Comparison of ENCODE assay signal across 15 cellular contexts in the genomic region with DNA sequence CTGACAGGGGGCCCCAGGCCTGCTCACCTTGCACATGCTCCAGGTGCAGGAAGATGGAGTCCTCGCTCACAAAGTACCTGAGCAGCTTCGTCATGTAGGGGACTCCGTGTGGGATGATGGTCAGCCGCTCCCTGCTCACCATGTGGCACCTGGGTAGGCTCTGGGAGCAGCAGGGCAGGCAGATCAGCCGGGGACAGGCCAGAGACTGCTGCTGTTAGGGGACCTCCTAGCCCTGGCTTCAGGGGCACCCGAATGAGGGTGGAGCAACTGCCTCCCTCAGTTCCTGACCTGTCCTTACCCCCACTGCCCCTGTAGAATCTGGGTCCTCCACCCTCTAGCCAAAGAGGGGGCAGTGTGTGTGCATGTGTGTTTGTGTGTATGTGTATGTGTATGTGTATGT. TPM values are rescaled to one million over a fixed set of nuclear protein-coding genes. Genes with fewer than 3 reads are reported as not detected.
DNase-seq lines count a peak whose midpoint lies in the region; ATAC-seq, FAIRE-seq and TF ChIP-seq lines count a peak whose summit lies in the region.
"Had no signal": no experiment of that assay in that cellular context is flagged by ENCODE, and none has a peak within 500 bp of the region (broad histone marks: within the 10 kb centered on the region; RNA-seq: fewer than 3 reads in every experiment).

No MANE protein-coding gene starts in this region.

- H2BK12ac ChIP-seq in H9 (ENCODE audit: insufficient read length, low read depth, low read length) (no peak overlapping the region), trophoblast cell (ENCODE audit: low read length) (peak overlapping the region; percentile 34)

- H3K4me2 ChIP-seq in H9 (ENCODE audit: insufficient read depth, insufficient read length, low read length): no peak overlapping the region
- no peak overlapping the region for H3K4me2 ChIP-seq in trophoblast cell (ENCODE audit: low read length)
- H3K4me2 ChIP-seq: GM23338 had no signal

- no peak overlapping the region for H4K5ac ChIP-seq in H9 (ENCODE audit: insufficient read length, low read depth, low read length)

- H3K9me3 Mint-ChIP-seq in activated T-cell treated with anti-CD3 and anti-CD28 coated beads, Interleukin-2, amount 50 U/mL, for 24 hours: no peaks in the 10 kb centered on the region
- H3K9me3 Mint-ChIP-seq in activated T-cell treated with anti-CD3 and anti-CD28 coated beads, Interleukin-2, amount 50 U/mL, for 4 hours: no peaks in the 10 kb centered on the region
- no peaks in the 10 kb centered on the region for H3K9me3 Mint-ChIP-seq in H9
- H3K9me3 Mint-ChIP-seq: CD4-positive, CD25-positive, alpha-beta regulatory T cell; GM23338 had no signal

- no peaks in the 10 kb centered on the region for H3K23me2 ChIP-seq in H9 (ENCODE audit: insufficient read length, low read depth, low read length, poor library complexity, severe bottlenecking)

- H3K4ac ChIP-seq in H9 (ENCODE audit: low read depth, low read length): no peak overlapping the region
- no peak overlapping the region for H3K4ac ChIP-seq in trophoblast cell (ENCODE audit: low read depth, low read length)

- no peak overlapping the region for H2AFZ ChIP-seq in H9 (ENCODE audit: low read length)
- no peak overlapping the region for H2AFZ ChIP-seq in trophoblast cell (ENCODE audit: insufficient read depth, low read length, poor library complexity)
- H2AFZ ChIP-seq: GM23338 had no signal

- H3K79me1 ChIP-seq in H9 (ENCODE audit: insufficient read depth, low read depth, low read length, poor library complexity, severe bottlenecking) (no peaks in the 10 kb centered on the region), trophoblast cell (ENCODE audit: low read length) (no peaks in the 10 kb centered on the region)

- TF ChIP-seq CTCF in H9 (conservative IDR thresholded peaks at IDR 0.05) (no peak), bronchial epithelial cell (IDR thresholded peaks at IDR 0.05; ENCODE audit: insufficient read depth, low read length, severe bottlenecking) (no peak), vagina (IDR thresholded peaks at IDR 0.05) (no peak), adrenal gland (IDR thresholded peaks at IDR 0.05) (no peak)

- H2BK20ac ChIP-seq in H9 (ENCODE audit: low read depth, low read length, poor library complexity, severe bottlenecking): no peak overlapping the region

- no peak for DNase-seq in activated T-cell treated with anti-CD3 and anti-CD28 coated beads, Interleukin-2, amount 50 U/mL, for 24 hours
- no peak for DNase-seq in activated T-cell treated with anti-CD3 and anti-CD28 coated beads, Interleukin-2, amount 50 U/mL, for 4 hours
- DNase-seq in H9: no peak
- DNase-seq in bronchial epithelial cell (ENCODE audit: low read depth): no peak
- DNase-seq in trophoblast cell: no peak
- no peak for DNase-seq in vagina (ENCODE audit: extremely low spot score in 2 of 2)
- DNase-seq in adrenal gland: no peak
- DNase-seq: CD4-positive, CD25-positive, alpha-beta regulatory T cell; HCEC 1CT had no signal

- no peak overlapping the region for H3K18ac ChIP-seq in H9 (ENCODE audit: insufficient read length, low read depth, low read length)
- H3K18ac ChIP-seq in trophoblast cell (ENCODE audit: low read length): no peak overlapping the region

- no peak overlapping the region for H3T11ph ChIP-seq in H9 (ENCODE audit: low read length)

- no peaks in the 10 kb centered on the region for H3K27me3 Mint-ChIP-seq in activated T-cell treated with anti-CD3 and anti-CD28 coated beads, Interleukin-2, amount 50 U/mL, for 24 hours
- no peaks in the 10 kb centered on the region for H3K27me3 Mint-ChIP-seq in activated T-cell treated with anti-CD3 and anti-CD28 coated beads, Interleukin-2, amount 50 U/mL, for 4 hours (ENCODE audit: low read depth)
- H3K27me3 Mint-ChIP-seq in H9 (ENCODE audit: low read depth): no peaks in the 10 kb centered on the region
- H3K27me3 Mint-ChIP-seq: CD4-positive, CD25-positive, alpha-beta regulatory T cell had no signal

- no peak for ATAC-seq in activated T-cell treated with anti-CD3 and anti-CD28 coated beads, Interleukin-2, amount 50 U/mL, for 4 hours
- no peak for ATAC-seq in HG03460 (IDR thresholded peaks at IDR 0.05; ENCODE audit: unreplicated experiment)
- ATAC-seq: GM23338 had no signal

- H4K8ac ChIP-seq in H9 (replicated peaks; ENCODE audit: insufficient read length, low read depth, low read length) (no peak overlapping the region), trophoblast cell (ENCODE audit: low read depth, low read length) (no peak overlapping the region)

- H3K27ac Mint-ChIP-seq in activated T-cell treated with anti-CD3 and anti-CD28 coated beads, Interleukin-2, amount 50 U/mL, for 24 hours: peak overlapping the region; percentile 47
- peak overlapping the region in 2 of 3 experiments; percentile 40 to 83; a peak in 2 of 7 replicates for H3K27ac Mint-ChIP-seq in H9

- H3K9me3 ChIP-seq in H9 (ENCODE audit: control insufficient read depth, low read depth, low read length) (no peaks in the 10 kb centered on the region), trophoblast cell (ENCODE audit: insufficient read depth, low read depth, low read length) (no peaks in the 10 kb centered on the region), vagina (no peaks in the 10 kb centered on the region), adrenal gland (replicated peaks in 1 of 3) (no peaks in the 10 kb centered on the region)

- intact Hi-C loops in vagina (cut with DNase I) (loop anchor here (10.0 kb wide), 1 partner anchor 174 kb away; no protein-coding TSS in a partner anchor), adrenal gland (cut with DNase I) (loop anchor here in 1 of 2 donors (10.0 kb wide), 1 partner anchor 174 kb away; no protein-coding TSS in a partner anchor)

- H3K23ac ChIP-seq in H9 (ENCODE audit: insufficient read length, low read depth, low read length): no peak overlapping the region
- no peak overlapping the region for H3K23ac ChIP-seq in trophoblast cell (ENCODE audit: low read length)

- no peak overlapping the region for H3K27ac ChIP-seq in H9 (ENCODE audit: insufficient read length, low read depth, low read length)
- H3K27ac ChIP-seq in trophoblast cell (ENCODE audit: low read depth, low read length): no peak overlapping the region
- no peak overlapping the region for H3K27ac ChIP-seq in vagina
- H3K27ac ChIP-seq in adrenal gland: no peak overlapping the region
- H3K27ac ChIP-seq: 22Rv1 had no signal

- H4K91ac ChIP-seq in H9 (ENCODE audit: insufficient read length, low read depth, low read length): no peak overlapping the region
- H4K91ac ChIP-seq in trophoblast cell (ENCODE audit: low read depth, low read length): no peak overlapping the region

- no peak overlapping the region for H3K4me3 Mint-ChIP-seq in activated T-cell treated with anti-CD3 and anti-CD28 coated beads, Interleukin-2, amount 50 U/mL, for 24 hours
- H3K4me3 Mint-ChIP-seq in activated T-cell treated with anti-CD3 and anti-CD28 coated beads, Interleukin-2, amount 50 U/mL, for 4 hours: no peak overlapping the region
- no peak overlapping the region for H3K4me3 Mint-ChIP-seq in H9
- H3K4me3 Mint-ChIP-seq: CD4-positive, CD25-positive, alpha-beta regulatory T cell; GM23338 had no signal

- no peaks in the 10 kb centered on the region for H3K4me1 ChIP-seq in H9 (ENCODE audit: insufficient read depth, low read length)
- H3K4me1 ChIP-seq in trophoblast cell (ENCODE audit: control insufficient read depth in 1 of 2, insufficient read depth in 2 of 2, low read length in 2 of 2): no peaks in the 10 kb centered on the region
- H3K4me1 ChIP-seq in vagina: peaks cover 36% of the 10 kb centered on the region
- peaks cover 0 to 4% of the 10 kb centered on the region in 2 donors for H3K4me1 ChIP-seq in adrenal gland (replicated peaks in 1 of 2)

- H4K20me1 ChIP-seq in H9 (ENCODE audit: control insufficient read depth, insufficient read depth, insufficient read length): no peaks in the 10 kb centered on the region

- TF ChIP-seq POLR2A in vagina (IDR thresholded peaks at IDR 0.05): no peak
- TF ChIP-seq POLR2A in adrenal gland (IDR thresholded peaks at IDR 0.05): no peak

- no CpG with 5 or more reads among the region's 6 CpGs for WGBS in H9 (ENCODE audit: extremely low coverage, insufficient read length, low lambda C conversion rate)
- WGBS in trophoblast cell (ENCODE audit: extremely low coverage, insufficient coverage, insufficient read length): no CpG with 5 or more reads among the region's 6 CpGs
- WGBS in adrenal gland, 4 donors: 93 to 96% methylated on average over 6 of the region's 6 CpGs; no CpG with 5 or more reads in 2 of the 4 donors

- H3K14ac ChIP-seq in H9 (ENCODE audit: insufficient read depth, low read length) (no peak overlapping the region), trophoblast cell (ENCODE audit: low read length) (no peak overlapping the region)

- peak; percentile 82 for FAIRE-seq in bronchial epithelial cell (lab: Jason Lieb, UNC)

- H2BK120ac ChIP-seq in H9 (ENCODE audit: low read depth, low read length, poor library complexity, severe bottlenecking) (no peak overlapping the region), trophoblast cell (ENCODE audit: insufficient read depth, low read length, poor library complexity) (no peak overlapping the region)

- H3K79me2 ChIP-seq in H9 (ENCODE audit: insufficient read depth, low read length) (no peaks in the 10 kb centered on the region), trophoblast cell (ENCODE audit: control insufficient read depth, insufficient read depth, low read length, poor library complexity) (no peaks in the 10 kb centered on the region)

- no peaks in the 10 kb centered on the region for H3K27me3 ChIP-seq in H9 (ENCODE audit: insufficient read depth, low read length)
- H3K27me3 ChIP-seq in bronchial epithelial cell (ENCODE audit: control insufficient read depth, insufficient read depth, low read length): no peaks in the 10 kb centered on the region
- no peaks in the 10 kb centered on the region for H3K27me3 ChIP-seq in trophoblast cell (ENCODE audit: insufficient read depth, low read length)
- H3K27me3 ChIP-seq in vagina: no peaks in the 10 kb centered on the region
- H3K27me3 ChIP-seq in adrenal gland: no peaks in the 10 kb centered on the region

- peaks cover 16% of the 10 kb centered on the region for H3K36me3 Mint-ChIP-seq in activated T-cell treated with anti-CD3 and anti-CD28 coated beads, Interleukin-2, amount 50 U/mL, for 24 hours (ENCODE audit: low read depth)
- H3K36me3 Mint-ChIP-seq in activated T-cell treated with anti-CD3 and anti-CD28 coated beads, Interleukin-2, amount 50 U/mL, for 4 hours (ENCODE audit: insufficient read depth): no peaks in the 10 kb centered on the region
- H3K36me3 Mint-ChIP-seq in H9 (ENCODE audit: insufficient read depth in 1 of 3, low read depth in 3 of 3): peaks cover 0 to 1% (median 0%) of the 10 kb centered on the region in 3 experiments; a peak in 3 of 7 replicates
- H3K36me3 Mint-ChIP-seq: CD4-positive, CD25-positive, alpha-beta regulatory T cell had no signal

- H2AK5ac ChIP-seq in H9 (ENCODE audit: insufficient read length, low read length): no peak overlapping the region
- no peak overlapping the region for H2AK5ac ChIP-seq in trophoblast cell (ENCODE audit: low read length)

- H3K36me3 ChIP-seq in bronchial epithelial cell (ENCODE audit: control insufficient read depth, insufficient read depth, low read length) (no peaks in the 10 kb centered on the region), trophoblast cell (ENCODE audit: control insufficient read depth in 1 of 2, insufficient read depth in 2 of 2, low read length in 2 of 2) (peaks cover 6% of the 10 kb centered on the region in 2 experiments), vagina (no peaks in the 10 kb centered on the region), adrenal gland (replicated peaks in 1 of 2) (no peaks in the 10 kb centered on the region)

- H3K4me3 ChIP-seq in bronchial epithelial cell (ENCODE audit: low read depth, low read length) (no peak overlapping the region), trophoblast cell (ENCODE audit: low read depth, low read length) (no peak overlapping the region), vagina (no peak overlapping the region), adrenal gland (no peak overlapping the region)
- H3K4me3 ChIP-seq: GM23338 had no signal

- H3K56ac ChIP-seq in H9 (ENCODE audit: insufficient read length, low read depth, low read length): no peak overlapping the region

- no peak overlapping the region for H4K12ac ChIP-seq in trophoblast cell (ENCODE audit: low read depth, low read length)

- H3K4me1 Mint-ChIP-seq in activated T-cell treated with anti-CD3 and anti-CD28 coated beads, Interleukin-2, amount 50 U/mL, for 24 hours (ENCODE audit: low read depth): peaks cover 1% of the 10 kb centered on the region
- peaks cover 2% of the 10 kb centered on the region for H3K4me1 Mint-ChIP-seq in activated T-cell treated with anti-CD3 and anti-CD28 coated beads, Interleukin-2, amount 50 U/mL, for 4 hours (ENCODE audit: low read depth)
- H3K4me1 Mint-ChIP-seq in H9: peaks cover 0 to 3% of the 10 kb centered on the region in 2 experiments; a peak in 2 of 4 replicates
- H3K4me1 Mint-ChIP-seq: GM23338 had no signal

- no peak overlapping the region for H3K9ac ChIP-seq in H9 (ENCODE audit: extremely low read depth, insufficient read length, low read length)
- H3K9ac ChIP-seq in trophoblast cell (ENCODE audit: low read length): no peak overlapping the region

- H2BK5ac ChIP-seq in H9 (ENCODE audit: insufficient read length, low read length) (no peak overlapping the region), trophoblast cell (ENCODE audit: low read depth, low read length, poor library complexity) (no peak overlapping the region)

- H2BK15ac ChIP-seq in H9 (ENCODE audit: low read depth, low read length): no peak overlapping the region

RNA-seq across cellular contexts. Expression of a gene that starts 11.8 kb away (rescaled TPM):
- 10 to 100 TPM; 13.2 to 20.7 (median 17.3) TPM for total RNA-seq in activated T-cell treated with anti-CD3 and anti-CD28 coated beads, Interleukin-2, amount 50 U/mL, for 4 hours
- total RNA-seq in H9 (2021) (13.8 and 18.8 TPM in 2 replicates), bronchial epithelial cell (1.5 and 6.1 TPM in 2 replicates), vagina (2.0 TPM), adrenal gland (10 to 100 TPM in 1 of 8 donors, 1 to 10 TPM in 7; 2.0 to 23.9 (median 5.3) TPM)
- 0.31 and 0.67 TPM in 2 replicates for polyA plus RNA-seq in trophoblast cell (2013)
- 10 to 100 TPM in 2 of 3 donors, 1 to 10 TPM in 1; 3.9 to 28.2 (median 12.3) TPM for polyA plus RNA-seq in adrenal gland

RNA-seq across cellular contexts. Expression of a gene that starts 29.5 kb away (rescaled TPM):
- total RNA-seq in activated T-cell treated with anti-CD3 and anti-CD28 coated beads, Interleukin-2, amount 50 U/mL, for 4 hours: 100 to 1,000 TPM; 104 to 107 (median 106) TPM
- total RNA-seq in H9 (2021) (116 and 120 TPM in 2 replicates), bronchial epithelial cell (48.2 and 58.5 TPM in 2 replicates), vagina (109 TPM), adrenal gland (100 to 1,000 TPM; 128 to 205 (median 162) TPM)
- polyA plus RNA-seq in trophoblast cell (2013): 46.1 and 47.0 TPM in 2 replicates
- polyA plus RNA-seq in adrenal gland: 100 to 1,000 TPM in 1 of 3 donors, 10 to 100 TPM in 2; 42.0 to 137 (median 54.0) TPM

RNA-seq across cellular contexts. Expression of a gene that starts 35.3 kb away (rescaled TPM):
- total RNA-seq in activated T-cell treated with anti-CD3 and anti-CD28 coated beads, Interleukin-2, amount 50 U/mL, for 4 hours: under 1 TPM in 2 of 3 donors, not detected in 1; 0.13 to 0.35 TPM
- total RNA-seq in H9 (2021) (not detected in 2 replicates), bronchial epithelial cell (not detected in 2 replicates), vagina (not detected), adrenal gland (not detected)
- 0.01 TPM in 2 replicates for polyA plus RNA-seq in trophoblast cell (2013)
- under 1 TPM in 1 of 3 donors, not detected in 2; 0.08 TPM for polyA plus RNA-seq in adrenal gland
- total RNA-seq: A673; CD4-positive, CD25-positive, alpha-beta regulatory T cell; Daoy; GM23338 had no signal
- polyA plus RNA-seq: BJ had no signal

RNA-seq across cellular contexts. Expression of a gene that starts 44.2 kb away (rescaled TPM):
- under 1 TPM; 0.18 to 0.38 (median 0.18) TPM for total RNA-seq in activated T-cell treated with anti-CD3 and anti-CD28 coated beads, Interleukin-2, amount 50 U/mL, for 4 hours
- total RNA-seq in H9 (2021): 2.3 and 2.8 TPM in 2 replicates
- 52.1 and 56.6 TPM in 2 replicates for total RNA-seq in bronchial epithelial cell
- polyA plus RNA-seq in trophoblast cell (2013): 746 and 849 TPM in 2 replicates
- total RNA-seq in vagina: 8.3 TPM
- total RNA-seq in adrenal gland: 10 to 100 TPM in 3 of 8 donors, 1 to 10 TPM in 5; 2.1 to 12.7 (median 5.3) TPM
- 1 to 10 TPM; 1.7 to 5.1 (median 4.5) TPM for polyA plus RNA-seq in adrenal gland
- total RNA-seq: CD4-positive, CD25-positive, alpha-beta regulatory T cell had no signal
